ENCODE assay signal across 8 cellular contexts in the genomic region with DNA sequence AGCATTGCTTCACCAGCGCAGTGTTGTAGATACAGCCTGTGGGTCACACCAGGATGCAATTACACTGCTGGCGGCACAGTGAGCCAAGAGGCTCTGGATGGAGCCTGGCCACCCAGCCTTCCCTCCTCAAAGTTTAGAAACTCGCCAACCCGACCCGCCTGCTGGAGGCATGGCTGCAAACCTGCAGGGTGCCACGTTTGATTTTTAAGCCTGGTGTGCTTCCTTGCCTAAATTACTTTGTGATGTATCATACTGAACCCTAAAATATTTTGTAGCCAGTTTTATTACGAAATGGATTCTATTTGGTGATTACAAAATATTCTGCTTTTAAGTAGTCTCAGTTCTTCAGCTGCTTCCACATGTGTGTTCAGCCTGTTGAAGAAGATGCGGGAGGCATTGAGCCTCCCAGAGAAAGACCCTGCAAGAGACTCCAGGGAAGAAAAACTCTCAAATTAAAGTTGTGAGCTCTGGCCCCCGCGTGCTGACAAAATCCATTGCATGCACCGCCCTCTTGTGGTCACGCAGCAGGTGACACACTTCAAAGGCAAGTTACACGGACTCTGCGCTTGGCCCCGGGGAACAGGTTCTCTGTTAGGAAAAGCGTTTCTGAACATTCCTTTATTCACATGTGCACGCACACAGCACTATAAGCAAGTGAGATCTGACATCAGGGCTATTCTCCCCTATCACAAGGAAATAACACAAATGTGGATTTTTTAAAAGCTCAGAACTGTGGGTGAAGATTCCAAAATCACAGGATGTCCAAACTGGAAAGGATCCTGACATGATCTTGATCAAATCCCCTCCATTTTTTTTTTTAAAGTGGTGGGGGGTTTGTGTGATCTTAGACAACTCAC.
DNase-seq lines count a peak whose midpoint lies in the region; ATAC-seq, FAIRE-seq and TF ChIP-seq lines count a peak whose summit lies in the region.

No MANE protein-coding gene starts in this region.

- TF ChIP-seq POLR2A in endothelial cell of umbilical vein (IDR thresholded peaks at IDR 0.05; ENCODE audit: low read depth, low read length), result no peak

- peak; percentile 87 for TF ChIP-seq CTCF in GM20000 (IDR thresholded peaks at IDR 0.05; ENCODE audit: extremely low read depth, missing control alignments)
- TF ChIP-seq CTCF in endothelial cell of umbilical vein (IDR thresholded peaks at IDR 0.05; ENCODE audit: extremely low read depth in 1 of 2, insufficient read depth in 1 of 2, low read depth in 1 of 2, low read length in 2 of 2), result peak; percentile 85 to 88

- H3K9me1 ChIP-seq in endothelial cell of umbilical vein (replicated peaks; ENCODE audit: control insufficient read depth, extremely low read depth, insufficient read depth, low read length), result no peaks in the 10 kb centered on the region

- CTCF ChIA-PET in activated CD8-positive, alpha-beta T cell treated with anti-CD3 and anti-CD28 coated beads, Interleukin-2, amount 10 ng/mL, durations not matched to agents 7 days and 5 days (lab: Charles Lee), result interaction anchor here (0.6 to 2.1 kb wide), 11 partner anchors 25 to 1210 kb away, joined by 3 to 11 read pairs (median 3); no protein-coding TSS in a partner anchor
- CTCF ChIA-PET in endothelial cell of umbilical vein (lab: Charles Lee), result interaction anchor here (0.6 to 4.8 kb wide), 41 partner anchors 11 to 521 kb away, joined by 3 to 223 read pairs (median 4); a partner anchor contains a TSS

- ATAC-seq in activated CD8-positive, alpha-beta T cell treated with anti-CD3 and anti-CD28 coated beads, Interleukin-2, amount 10 ng/mL, durations not matched to agents 7 days and 5 days, result peak; percentile 51
- ATAC-seq in HG03159 (IDR thresholded peaks at IDR 0.05; ENCODE audit: unreplicated experiment), result no peak

- no peaks in the 10 kb centered on the region for H3K36me3 Mint-ChIP-seq in activated CD8-positive, alpha-beta T cell treated with anti-CD3 and anti-CD28 coated beads, Interleukin-2, amount 10 ng/mL, durations not matched to agents 7 days and 5 days (ENCODE audit: low read depth)

- no peaks in the 10 kb centered on the region for H3K4me1 Mint-ChIP-seq in activated CD8-positive, alpha-beta T cell treated with anti-CD3 and anti-CD28 coated beads, Interleukin-2, amount 10 ng/mL, durations not matched to agents 7 days and 5 days (ENCODE audit: low read depth)

- H3K4me3 ChIP-seq in endothelial cell of umbilical vein (replicated peaks in 1 of 3; ENCODE audit: insufficient read depth in 1 of 3, low read depth in 1 of 3, low read length in 3 of 3) (no peak overlapping the region), muscle layer of duodenum (ENCODE audit: low read depth in 1 of 2, low read length in 2 of 2) (no peak overlapping the region)

- intact Hi-C loops in endothelial cell of umbilical vein (cut with micrococcal nuclease), result loop anchor here (1.0 to 2.0 kb wide), 5 partner anchors 160 to 428 kb away; no protein-coding TSS in a partner anchor

- H3K27ac ChIP-seq in endothelial cell of umbilical vein (ENCODE audit: insufficient read depth, low read depth, low read length) (no peak overlapping the region), muscle layer of duodenum (ENCODE audit: low read length) (peak overlapping the region; percentile 7)

- dilution Hi-C loops in endothelial cell of umbilical vein (cut with MboI; ENCODE audit: extremely low pct_ligation_motif_present, low sequenced_read_pairs), result no loop called here

- H2AFZ ChIP-seq in endothelial cell of umbilical vein (ENCODE audit: low read depth, low read length), result no peak overlapping the region

- H3K36me3 ChIP-seq in endothelial cell of umbilical vein (ENCODE audit: control insufficient read depth in 2 of 2, extremely low read depth in 1 of 2, insufficient read depth in 2 of 2, low read length in 2 of 2) (no peaks in the 10 kb centered on the region), muscle layer of duodenum (ENCODE audit: control insufficient read depth in 1 of 2, insufficient read depth in 2 of 2, low read length in 2 of 2) (no peaks in the 10 kb centered on the region)

- peak; percentile 62 for FAIRE-seq in endothelial cell of umbilical vein (lab: Jason Lieb, UNC)

- no peaks in the 10 kb centered on the region for H4K20me1 ChIP-seq in endothelial cell of umbilical vein (replicated peaks; ENCODE audit: control insufficient read depth, extremely low read depth, insufficient read depth, low read length)

- POLR2A ChIA-PET in activated CD8-positive, alpha-beta T cell treated with anti-CD3 and anti-CD28 coated beads, Interleukin-2, amount 10 ng/mL, durations not matched to agents 7 days and 5 days (lab: Charles Lee), result interaction anchor here (0.6 to 0.7 kb wide), 2 partner anchors 639 to 1500 kb away, joined by 4 to 5 read pairs; no protein-coding TSS in a partner anchor
- POLR2A ChIA-PET in endothelial cell of umbilical vein (lab: Charles Lee), result no interaction called here

- no peaks in the 10 kb centered on the region for H3K9me3 ChIP-seq in endothelial cell of umbilical vein (replicated peaks; ENCODE audit: control insufficient read depth, insufficient read depth, low read length)
- no peaks in the 10 kb centered on the region for H3K9me3 ChIP-seq in muscle layer of duodenum (ENCODE audit: control insufficient read depth in 1 of 2, low read length in 2 of 2)

- no peaks in the 10 kb centered on the region for H3K27me3 Mint-ChIP-seq in activated CD8-positive, alpha-beta T cell treated with anti-CD3 and anti-CD28 coated beads, Interleukin-2, amount 10 ng/mL, durations not matched to agents 7 days and 5 days (ENCODE audit: low read depth)

- no peak overlapping the region for H3K27ac Mint-ChIP-seq in activated CD8-positive, alpha-beta T cell treated with anti-CD3 and anti-CD28 coated beads, Interleukin-2, amount 10 ng/mL, durations not matched to agents 7 days and 5 days

- DNase-seq in AG08395 (ENCODE audit: low spot score), result peak; percentile 81
- peak; percentile 70 for DNase-seq in GM20000 (ENCODE audit: low spot score)
- DNase-seq in NCI-H526 treated with DMSO at 0.1 percent for 48 hours (lab: John Stamatoyannopoulos, UW), result peak; percentile 43
- peak; percentile 68 for DNase-seq in activated CD8-positive, alpha-beta T cell treated with anti-CD3 and anti-CD28 coated beads, Interleukin-2, amount 10 ng/mL, durations not matched to agents 7 days and 5 days
- DNase-seq in endothelial cell of umbilical vein (ENCODE audit: low read depth, low spot score), result peak; percentile 51
- peak; percentile 73 for DNase-seq in stimulated activated CD8-positive, alpha-beta memory T cell treated with anti-CD3 and anti-CD28 coated beads, Interleukin-4, amount 100 ng/mL, for 48 hours

- no peak overlapping the region for H3K9ac ChIP-seq in endothelial cell of umbilical vein (replicated peaks; ENCODE audit: extremely low read depth, insufficient read depth, low read length)

- BruUV-seq in endothelial cell of umbilical vein (replicated peaks; lab: Mats Ljungman, UMichigan), result no TSS peak

- H3K9me3 Mint-ChIP-seq in activated CD8-positive, alpha-beta T cell treated with anti-CD3 and anti-CD28 coated beads, Interleukin-2, amount 10 ng/mL, durations not matched to agents 7 days and 5 days (ENCODE audit: insufficient read depth), result no peaks in the 10 kb centered on the region

- H3K4me2 ChIP-seq in endothelial cell of umbilical vein (ENCODE audit: insufficient read depth, low read length), result no peak overlapping the region

- H3K27me3 ChIP-seq in endothelial cell of umbilical vein (ENCODE audit: control insufficient read depth in 2 of 2, insufficient read depth in 2 of 2, low read length in 2 of 2), result no peaks in the 10 kb centered on the region
- no peaks in the 10 kb centered on the region for H3K27me3 ChIP-seq in muscle layer of duodenum (ENCODE audit: low read depth, low read length)

- no peak overlapping the region for H3K4me3 Mint-ChIP-seq in activated CD8-positive, alpha-beta T cell treated with anti-CD3 and anti-CD28 coated beads, Interleukin-2, amount 10 ng/mL, durations not matched to agents 7 days and 5 days

- no peaks in the 10 kb centered on the region for H3K79me2 ChIP-seq in endothelial cell of umbilical vein (ENCODE audit: control insufficient read depth, insufficient read depth, low read length)

- H3K4me1 ChIP-seq in endothelial cell of umbilical vein (ENCODE audit: control insufficient read depth, extremely low read depth, insufficient read depth, low read length) (no peaks in the 10 kb centered on the region), muscle layer of duodenum (ENCODE audit: control insufficient read depth in 1 of 2, insufficient read depth in 2 of 2, low read length in 2 of 2) (peaks cover 0 to 8% of the 10 kb centered on the region in 2 donors)

TF ChIP-seq in endothelial cell of umbilical vein, 7 proteins besides CTCF, POLR2A, EP300 and RAD21:
- no peak for TF ChIP-seq EZH2 (IDR thresholded peaks at IDR 0.05; ENCODE audit: borderline replicate concordance, low read depth, low read length, severe bottlenecking)
- TF ChIP-seq, protein P1, sequence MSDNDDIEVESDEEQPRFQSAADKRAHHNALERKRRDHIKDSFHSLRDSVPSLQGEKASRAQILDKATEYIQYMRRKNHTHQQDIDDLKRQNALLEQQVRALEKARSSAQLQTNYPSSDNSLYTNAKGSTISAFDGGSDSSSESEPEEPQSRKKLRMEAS (IDR thresholded peaks at IDR 0.05; ENCODE audit: insufficient read depth, insufficient read length), result no peak
- no peak for TF ChIP-seq GATA2 (IDR thresholded peaks at IDR 0.05; ENCODE audit: insufficient read depth, insufficient read length, low read depth, low read length)
- no peak for TF ChIP-seq FOS (IDR thresholded peaks at IDR 0.05; ENCODE audit: borderline replicate concordance, insufficient read depth, low read length)
- no peak for TF ChIP-seq MYC (IDR thresholded peaks at IDR 0.05; ENCODE audit: low read depth, low read length)
- no peak for TF ChIP-seq POLR2AphosphoS5 (IDR thresholded peaks at IDR 0.05; ENCODE audit: insufficient read depth, low read depth, low read length)
